8 cellular contexts compared by ENCODE assay signal in genomic region chr3:158768361-158768787, GRCh38. TPM values are rescaled to one million over a fixed set of nuclear protein-coding genes. Genes with fewer than 3 reads are reported as not detected.
DNase-seq lines count a peak whose midpoint lies in the region.

No MANE protein-coding gene starts in this region.

- no peaks in the 10 kb centered on the region for H3K27me3 Mint-ChIP-seq in activated T-helper 1 cell treated with anti-CD3 and anti-CD28 coated beads, Interleukin-12 subunit alpha, Interleukin-12 subunit beta, Interleukin-2, Interleukin-4 antibody, amounts not matched to agents 30 ng/mL and 10 ng/mL and 1 ng/mL, durations not matched to agents 14 hours and 24 hours and 36 hours (ENCODE audit: insufficient read depth)
- no peaks in the 10 kb centered on the region for H3K27me3 Mint-ChIP-seq in activated naive CD4-positive, alpha-beta T cell treated with anti-CD3 and anti-CD28 coated beads, Interleukin-2, amount 10 ng/mL, durations not matched to agents 7 days and 5 days

- no peak overlapping the region for H3K4me3 ChIP-seq in HUES48 (ENCODE audit: low read depth, low read length)

- H3K9ac ChIP-seq in HUES48 (ENCODE audit: low read depth, low read length), result 0 out of 2 replicates have a peak overlapping the region, but pooled peaks have one; percentile 25

- CTCF ChIA-PET in activated naive CD4-positive, alpha-beta T cell treated with anti-CD3 and anti-CD28 coated beads, Interleukin-2, amount 10 ng/mL, durations not matched to agents 7 days and 5 days (lab: Charles Lee), result no interaction called here

- no peak overlapping the region for H3K27ac Mint-ChIP-seq in activated T-helper 1 cell treated with anti-CD3 and anti-CD28 coated beads, Interleukin-12 subunit alpha, Interleukin-12 subunit beta, Interleukin-2, Interleukin-4 antibody, amounts not matched to agents 30 ng/mL and 10 ng/mL and 1 ng/mL, durations not matched to agents 14 hours and 24 hours and 36 hours
- no peak overlapping the region for H3K27ac Mint-ChIP-seq in activated naive CD4-positive, alpha-beta T cell treated with anti-CD3 and anti-CD28 coated beads, Interleukin-2, amount 10 ng/mL, durations not matched to agents 7 days and 5 days

- DNase-seq in dedifferentiated amniotic fluid mesenchymal stem cell (ENCODE audit: extremely low spot score) (peak; percentile 18), kidney tubule cell (ENCODE audit: low spot score) (peak; percentile 55), stromal cell of bone marrow (ENCODE audit: low read depth) (peak; percentile 51), NCI-H187 (lab: John Stamatoyannopoulos, UW) (no peak), midbrain (lab: John Stamatoyannopoulos, UW) (no peak)
- no peak for DNase-seq in activated T-helper 1 cell treated with anti-CD3 and anti-CD28 coated beads, Interleukin-12 subunit alpha, Interleukin-12 subunit beta, Interleukin-2, Interleukin-4 antibody, amounts not matched to agents 30 ng/mL and 10 ng/mL and 1 ng/mL, durations not matched to agents 14 hours and 24 hours and 36 hours (ENCODE audit: low spot score)
- DNase-seq in activated naive CD4-positive, alpha-beta T cell treated with anti-CD3 and anti-CD28 coated beads, Interleukin-2, amount 10 ng/mL, durations not matched to agents 7 days and 5 days, result no peak

- peaks cover 16% of the 10 kb centered on the region for H3K4me1 ChIP-seq in HUES48 (ENCODE audit: control insufficient read depth, insufficient read depth, low read length)

- H3K27me3 ChIP-seq in HUES48 (ENCODE audit: control insufficient read depth, insufficient read depth, low read length), result no peaks in the 10 kb centered on the region

- H3K4me3 Mint-ChIP-seq in activated T-helper 1 cell treated with anti-CD3 and anti-CD28 coated beads, Interleukin-12 subunit alpha, Interleukin-12 subunit beta, Interleukin-2, Interleukin-4 antibody, amounts not matched to agents 30 ng/mL and 10 ng/mL and 1 ng/mL, durations not matched to agents 14 hours and 24 hours and 36 hours, result no peak overlapping the region
- no peak overlapping the region for H3K4me3 Mint-ChIP-seq in activated naive CD4-positive, alpha-beta T cell treated with anti-CD3 and anti-CD28 coated beads, Interleukin-2, amount 10 ng/mL, durations not matched to agents 7 days and 5 days

- no peaks in the 10 kb centered on the region for H3K9me3 Mint-ChIP-seq in activated T-helper 1 cell treated with anti-CD3 and anti-CD28 coated beads, Interleukin-12 subunit alpha, Interleukin-12 subunit beta, Interleukin-2, Interleukin-4 antibody, amounts not matched to agents 30 ng/mL and 10 ng/mL and 1 ng/mL, durations not matched to agents 14 hours and 24 hours and 36 hours
- H3K9me3 Mint-ChIP-seq in activated naive CD4-positive, alpha-beta T cell treated with anti-CD3 and anti-CD28 coated beads, Interleukin-2, amount 10 ng/mL, durations not matched to agents 7 days and 5 days, result no peaks in the 10 kb centered on the region

- intact Hi-C loops in activated T-helper 1 cell treated with anti-CD3 and anti-CD28 coated beads, Interleukin-12 subunit alpha, Interleukin-12 subunit beta, Interleukin-2, Interleukin-4 antibody, amounts not matched to agents 30 ng/mL and 10 ng/mL and 1 ng/mL, durations not matched to agents 14 hours and 24 hours and 36 hours (cut with micrococcal nuclease), result no loop called here

- H3K9me3 ChIP-seq in HUES48 (ENCODE audit: control insufficient read depth, insufficient read depth, low read length), result no peaks in the 10 kb centered on the region

- no peaks in the 10 kb centered on the region for H3K36me3 Mint-ChIP-seq in activated T-helper 1 cell treated with anti-CD3 and anti-CD28 coated beads, Interleukin-12 subunit alpha, Interleukin-12 subunit beta, Interleukin-2, Interleukin-4 antibody, amounts not matched to agents 30 ng/mL and 10 ng/mL and 1 ng/mL, durations not matched to agents 14 hours and 24 hours and 36 hours (ENCODE audit: low read depth)
- H3K36me3 Mint-ChIP-seq in activated naive CD4-positive, alpha-beta T cell treated with anti-CD3 and anti-CD28 coated beads, Interleukin-2, amount 10 ng/mL, durations not matched to agents 7 days and 5 days, result no peaks in the 10 kb centered on the region

- no peak overlapping the region for H3K27ac ChIP-seq in HUES48 (ENCODE audit: low read depth, low read length)

- H3K36me3 ChIP-seq in HUES48 (ENCODE audit: control insufficient read depth, insufficient read depth, low read length), result no peaks in the 10 kb centered on the region

- no peaks in the 10 kb centered on the region for H3K4me1 Mint-ChIP-seq in activated T-helper 1 cell treated with anti-CD3 and anti-CD28 coated beads, Interleukin-12 subunit alpha, Interleukin-12 subunit beta, Interleukin-2, Interleukin-4 antibody, amounts not matched to agents 30 ng/mL and 10 ng/mL and 1 ng/mL, durations not matched to agents 14 hours and 24 hours and 36 hours (ENCODE audit: low read depth)
- H3K4me1 Mint-ChIP-seq in activated naive CD4-positive, alpha-beta T cell treated with anti-CD3 and anti-CD28 coated beads, Interleukin-2, amount 10 ng/mL, durations not matched to agents 7 days and 5 days, result no peaks in the 10 kb centered on the region

RNA-seq across cellular contexts. Expression of gene MFSD1, which starts 33.5 kb away (rescaled TPM):
- 21.2 and 26.0 TPM in 2 replicates for total RNA-seq in activated T-helper 1 cell treated with anti-CD3 and anti-CD28 coated beads, Interleukin-12 subunit alpha, Interleukin-12 subunit beta, Interleukin-2, Interleukin-4 antibody, amounts not matched to agents 30 ng/mL and 10 ng/mL and 1 ng/mL, durations not matched to agents 14 hours and 24 hours and 36 hours

RNA-seq across cellular contexts. Expression of gene RARRES1, which starts 36.1 kb away (rescaled TPM):
- total RNA-seq in activated T-helper 1 cell treated with anti-CD3 and anti-CD28 coated beads, Interleukin-12 subunit alpha, Interleukin-12 subunit beta, Interleukin-2, Interleukin-4 antibody, amounts not matched to agents 30 ng/mL and 10 ng/mL and 1 ng/mL, durations not matched to agents 14 hours and 24 hours and 36 hours, result not detected in 2 replicates

Comparison
In these comparisons a context has a peak if more than half of its experiments do, and no peak if none do; other contexts are left out.
1. DNase-seq: peak in dedifferentiated amniotic fluid mesenchymal stem cell (single experiment), kidney tubule cell (single experiment) and stromal cell of bone marrow (single experiment); none in activated T-helper 1 cell treated with anti-CD3 and anti-CD28 coated beads, Interleukin-12 subunit alpha, Interleukin-12 subunit beta, Interleukin-2, Interleukin-4 antibody, amounts not matched to agents 30 ng/mL and 10 ng/mL and 1 ng/mL, durations not matched to agents 14 hours and 24 hours and 36 hours (single experiment), activated naive CD4-positive, alpha-beta T cell treated with anti-CD3 and anti-CD28 coated beads, Interleukin-2, amount 10 ng/mL, durations not matched to agents 7 days and 5 days (single experiment), NCI-H187 (0 of 2) and midbrain (single experiment).